13 cellular contexts compared by ENCODE assay signal in genomic region chr16:89426736-89427525, GRCh38.
DNase-seq lines count a peak whose midpoint lies in the region; ATAC-seq lines count a peak whose summit lies in the region.
"Had no signal": no experiment of that assay in that cellular context is flagged by ENCODE, and none has a peak within 500 bp of the region (broad histone marks: within the 10 kb centered on the region; RNA-seq: fewer than 3 reads in every experiment).

No MANE protein-coding gene starts in this region.

- H3K4me3 Mint-ChIP-seq in activated naive CD4-positive, alpha-beta T cell treated with anti-CD3 and anti-CD28 coated beads, Interleukin-2, amount 50 U/mL, for 24 hours: no peak overlapping the region
- H3K4me3 Mint-ChIP-seq in T-helper 17 cell: peak overlapping the region; percentile 57
- H3K4me3 Mint-ChIP-seq in stimulated activated naive B cell treated with anti-CD40 and anti-IgM and Interleukin-4, amounts not matched to agents 10 μg/mL and 1 μg/mL and 100 μg/mL, for 72 hours: peak overlapping the region; percentile 66 to 71

- DNase-seq in activated naive CD4-positive, alpha-beta T cell (lab: John Stamatoyannopoulos, UW): no peak
- DNase-seq in T-helper 17 cell (no peak), foreskin melanocyte (peak; percentile 57), MV-4-11 (lab: John Stamatoyannopoulos, UW) (no peak), NCI-H2029 treated with DMSO at 0.1 percent for 48 hours (lab: John Stamatoyannopoulos, UW) (no peak)
- no peak for DNase-seq in stimulated activated naive B cell treated with anti-CD40 and anti-IgM and Interleukin-4, amounts not matched to agents 10 μg/mL and 1 μg/mL and 100 μg/mL, for 72 hours
- DNase-seq: activated CD4-positive, alpha-beta T cell treated with anti-CD3 and anti-CD28 coated beads for 48 hours; activated effector memory CD4-positive, alpha-beta T cell treated with anti-CD3 and anti-CD28 coated beads, Interleukin-2, amount 50 U/mL, for 16 hours; NCI-H2171 treated with DMSO at 0.1 percent for 48 hours; T-helper 2 cell had no signal

- H3K27ac Mint-ChIP-seq in activated naive CD4-positive, alpha-beta T cell treated with anti-CD3 and anti-CD28 coated beads, Interleukin-2, amount 50 U/mL, for 24 hours: peak overlapping the region; percentile 19
- peak overlapping the region; percentile 61 for H3K27ac Mint-ChIP-seq in T-helper 17 cell
- H3K27ac Mint-ChIP-seq in stimulated activated naive B cell treated with anti-CD40 and anti-IgM and Interleukin-4, amounts not matched to agents 10 μg/mL and 1 μg/mL and 100 μg/mL, for 72 hours: no peak overlapping the region

- H3K9me3 ChIP-seq in T-helper 17 cell (ENCODE audit: control insufficient read depth, low read length, poor library complexity, severe bottlenecking): no peaks in the 10 kb centered on the region
- H3K9me3 ChIP-seq: vagina had no signal

- ATAC-seq in T-helper 17 cell (no peak), GM18517 (IDR thresholded peaks at IDR 0.05; ENCODE audit: unreplicated experiment) (no peak)
- ATAC-seq in stimulated activated naive B cell treated with anti-CD40 and anti-IgM and Interleukin-4, amounts not matched to agents 10 μg/mL and 1 μg/mL and 100 μg/mL, for 72 hours (replicated peaks): no peak

- H3K27me3 Mint-ChIP-seq in activated naive CD4-positive, alpha-beta T cell treated with anti-CD3 and anti-CD28 coated beads, Interleukin-2, amount 50 U/mL, for 24 hours: no peaks in the 10 kb centered on the region
- no peaks in the 10 kb centered on the region for H3K27me3 Mint-ChIP-seq in T-helper 17 cell
- H3K27me3 Mint-ChIP-seq in stimulated activated naive B cell treated with anti-CD40 and anti-IgM and Interleukin-4, amounts not matched to agents 10 μg/mL and 1 μg/mL and 100 μg/mL, for 72 hours: no peaks in the 10 kb centered on the region

- H3K4me1 Mint-ChIP-seq in activated naive CD4-positive, alpha-beta T cell treated with anti-CD3 and anti-CD28 coated beads, Interleukin-2, amount 50 U/mL, for 24 hours: peaks cover 56% of the 10 kb centered on the region
- peaks cover 43% of the 10 kb centered on the region for H3K4me1 Mint-ChIP-seq in T-helper 17 cell
- peaks cover 47 to 56% of the 10 kb centered on the region in 2 donors for H3K4me1 Mint-ChIP-seq in stimulated activated naive B cell treated with anti-CD40 and anti-IgM and Interleukin-4, amounts not matched to agents 10 μg/mL and 1 μg/mL and 100 μg/mL, for 72 hours

- H3K36me3 Mint-ChIP-seq in activated naive CD4-positive, alpha-beta T cell treated with anti-CD3 and anti-CD28 coated beads, Interleukin-2, amount 50 U/mL, for 24 hours: peaks cover 6% of the 10 kb centered on the region
- H3K36me3 Mint-ChIP-seq in T-helper 17 cell (ENCODE audit: low read depth): peaks cover 3% of the 10 kb centered on the region
- peaks cover 16 to 37% of the 10 kb centered on the region in 2 donors for H3K36me3 Mint-ChIP-seq in stimulated activated naive B cell treated with anti-CD40 and anti-IgM and Interleukin-4, amounts not matched to agents 10 μg/mL and 1 μg/mL and 100 μg/mL, for 72 hours

- H3K9me3 Mint-ChIP-seq in activated naive CD4-positive, alpha-beta T cell treated with anti-CD3 and anti-CD28 coated beads, Interleukin-2, amount 50 U/mL, for 24 hours: no peaks in the 10 kb centered on the region
- H3K9me3 Mint-ChIP-seq in stimulated activated naive B cell treated with anti-CD40 and anti-IgM and Interleukin-4, amounts not matched to agents 10 μg/mL and 1 μg/mL and 100 μg/mL, for 72 hours: no peaks in the 10 kb centered on the region
